Comparison of ENCODE assay signal across 31 cellular contexts in genomic region chrX:127908369-127908768, GRCh38.
"Had no signal": no experiment of that assay in that cellular context is flagged by ENCODE, and none has a peak within 500 bp of the region (broad histone marks: within the 10 kb centered on the region; RNA-seq: fewer than 3 reads in every experiment).

No MANE protein-coding gene starts in this region.

- H3K9me3 Mint-ChIP-seq: activated CD4-positive, alpha-beta T cell treated with anti-CD3 and anti-CD28 coated beads, Interleukin-2, amount 10 ng/mL, durations not matched to agents 7 days and 5 days; activated naive CD4-positive, alpha-beta T cell treated with anti-CD3 and anti-CD28 coated beads, Interleukin-2, amount 50 U/mL, for 24 hours; activated naive CD8-positive, alpha-beta T cell treated with anti-CD3 and anti-CD28 coated beads for 36 hours; activated T-cell treated with anti-CD3 and anti-CD28 coated beads, Interleukin-2, amount 50 U/mL, for 4 hours had no signal

- ATAC-seq: activated CD4-positive, alpha-beta T cell treated with anti-CD3 and anti-CD28 coated beads for 36 hours; activated CD8-positive, alpha-beta T cell treated with anti-CD3 and anti-CD28 coated beads for 36 hours; activated naive CD8-positive, alpha-beta T cell treated with anti-CD3 and anti-CD28 coated beads, Interleukin-2, amount 50 U/mL, for 24 hours; activated T-cell treated with anti-CD3 and anti-CD28 coated beads, Interleukin-2, amount 50 U/mL, for 4 hours; activated T-helper 17 cell treated with anti-CD3 and anti-CD28 coated beads, Interleukin-2, amount 50 U/mL, for 72 hours; esophagus mucosa had no signal

- FAIRE-seq: frontal cortex had no signal

- H3K27ac Mint-ChIP-seq: activated CD4-positive, alpha-beta T cell treated with anti-CD3 and anti-CD28 coated beads for 36 hours; activated CD4-positive, alpha-beta T cell treated with anti-CD3 and anti-CD28 coated beads, Interleukin-2, amount 10 ng/mL, durations not matched to agents 7 days and 5 days; activated CD8-positive, alpha-beta T cell treated with anti-CD3 and anti-CD28 coated beads for 36 hours; activated naive CD4-positive, alpha-beta T cell treated with anti-CD3 and anti-CD28 coated beads, Interleukin-2, amount 50 U/mL, for 24 hours; activated naive CD8-positive, alpha-beta T cell treated with anti-CD3 and anti-CD28 coated beads for 36 hours; activated naive CD8-positive, alpha-beta T cell treated with anti-CD3 and anti-CD28 coated beads, Interleukin-2, amount 50 U/mL, for 24 hours; activated T-helper 17 cell treated with anti-CD3 and anti-CD28 coated beads, Interleukin-2, amount 50 U/mL, for 72 hours; brain; endodermal cell had no signal

- H3K4me1 Mint-ChIP-seq: activated CD4-positive, alpha-beta T cell treated with anti-CD3 and anti-CD28 coated beads for 36 hours; activated CD4-positive, alpha-beta T cell treated with anti-CD3 and anti-CD28 coated beads, Interleukin-2, amount 10 ng/mL, durations not matched to agents 7 days and 5 days; activated naive CD4-positive, alpha-beta T cell treated with anti-CD3 and anti-CD28 coated beads, Interleukin-2, amount 50 U/mL, for 24 hours; activated naive CD8-positive, alpha-beta T cell treated with anti-CD3 and anti-CD28 coated beads for 36 hours; activated naive CD8-positive, alpha-beta T cell treated with anti-CD3 and anti-CD28 coated beads, Interleukin-2, amount 50 U/mL, for 24 hours; activated T-helper 17 cell treated with anti-CD3 and anti-CD28 coated beads, Interleukin-2, amount 50 U/mL, for 72 hours; brain; endodermal cell had no signal

- DNase-seq: activated CD4-positive, alpha-beta T cell treated with anti-CD3 and anti-CD28 coated beads for 36 hours; activated CD4-positive, alpha-beta T cell treated with anti-CD3 and anti-CD28 coated beads, Interleukin-2, amount 10 ng/mL, durations not matched to agents 7 days and 5 days; activated CD4-positive, alpha-beta T cell treated with anti-CD3 and anti-CD28 coated beads, Interleukin-2, amount 50 U/mL, for 4 hours; activated CD4-positive, CD25-positive, alpha-beta regulatory T cell; activated CD4-positive, CD25-positive, alpha-beta regulatory T cell treated with anti-CD3 and anti-CD28 coated beads, Interleukin-2, amount 50 U/mL, for 72 hours; activated CD8-positive, alpha-beta memory T cell treated with anti-CD3 and anti-CD28 coated beads for 24 hours; activated CD8-positive, alpha-beta T cell treated with anti-CD3 and anti-CD28 coated beads for 36 hours; activated effector memory CD4-positive, alpha-beta T cell treated with Interleukin-2 at 50 U/mL for 16 hours; activated gamma-delta T cell treated with Interleukin-2 at 50 U/mL for 16 hours; activated naive CD4-positive, alpha-beta T cell treated with Interleukin-2 at 50 U/mL for 16 hours; activated naive CD8-positive, alpha-beta T cell treated with anti-CD3 and anti-CD28 coated beads for 36 hours; activated naive CD8-positive, alpha-beta T cell treated with anti-CD3 and anti-CD28 coated beads, Interleukin-2, amount 50 U/mL, for 24 hours; activated T-cell treated with anti-CD3 and anti-CD28 coated beads, Interleukin-2, amount 50 U/mL, for 4 hours; adrenal gland; amygdala; aorta; central memory CD4-positive, alpha-beta T cell; cerebellar nuclear complex; colonic mucosa; effector memory CD4-positive, alpha-beta T cell; endodermal cell; foreskin fibroblast; head of caudate nucleus; T-helper 2 cell had no signal

- H3K27me3 ChIP-seq: adrenal gland, breast epithelium, cardiac muscle cell, colonic mucosa had no signal

- H3K4me3 Mint-ChIP-seq: activated CD4-positive, alpha-beta T cell treated with anti-CD3 and anti-CD28 coated beads for 36 hours; activated CD4-positive, alpha-beta T cell treated with anti-CD3 and anti-CD28 coated beads, Interleukin-2, amount 10 ng/mL, durations not matched to agents 7 days and 5 days; activated CD8-positive, alpha-beta T cell treated with anti-CD3 and anti-CD28 coated beads for 36 hours; activated naive CD4-positive, alpha-beta T cell treated with anti-CD3 and anti-CD28 coated beads, Interleukin-2, amount 50 U/mL, for 24 hours; activated naive CD8-positive, alpha-beta T cell treated with anti-CD3 and anti-CD28 coated beads for 36 hours; activated naive CD8-positive, alpha-beta T cell treated with anti-CD3 and anti-CD28 coated beads, Interleukin-2, amount 50 U/mL, for 24 hours; activated T-cell treated with anti-CD3 and anti-CD28 coated beads, Interleukin-2, amount 50 U/mL, for 4 hours; activated T-helper 17 cell treated with anti-CD3 and anti-CD28 coated beads, Interleukin-2, amount 50 U/mL, for 72 hours; brain; endodermal cell had no signal

- H3K36me3 Mint-ChIP-seq: activated naive CD4-positive, alpha-beta T cell treated with anti-CD3 and anti-CD28 coated beads, Interleukin-2, amount 50 U/mL, for 24 hours; activated naive CD8-positive, alpha-beta T cell treated with anti-CD3 and anti-CD28 coated beads for 36 hours; brain had no signal

- H3K4me1 ChIP-seq: adrenal gland, breast epithelium, colonic mucosa had no signal

- H3K4me3 ChIP-seq: adrenal gland, breast epithelium, cardiac muscle cell, colonic mucosa had no signal

- H3K27ac ChIP-seq: adrenal gland, breast epithelium, cardiac muscle cell, colonic mucosa had no signal

- H3K36me3 ChIP-seq: adrenal gland, breast epithelium, cardiac muscle cell, colonic mucosa had no signal

- H3K9me3 ChIP-seq: adrenal gland, breast epithelium, colonic mucosa had no signal

- H3K27me3 Mint-ChIP-seq: activated CD4-positive, alpha-beta T cell treated with anti-CD3 and anti-CD28 coated beads for 36 hours; activated CD4-positive, alpha-beta T cell treated with anti-CD3 and anti-CD28 coated beads, Interleukin-2, amount 10 ng/mL, durations not matched to agents 7 days and 5 days; activated CD8-positive, alpha-beta T cell treated with anti-CD3 and anti-CD28 coated beads for 36 hours; activated naive CD4-positive, alpha-beta T cell treated with anti-CD3 and anti-CD28 coated beads, Interleukin-2, amount 50 U/mL, for 24 hours; activated naive CD8-positive, alpha-beta T cell treated with anti-CD3 and anti-CD28 coated beads for 36 hours; activated naive CD8-positive, alpha-beta T cell treated with anti-CD3 and anti-CD28 coated beads, Interleukin-2, amount 50 U/mL, for 24 hours; activated T-helper 17 cell treated with anti-CD3 and anti-CD28 coated beads, Interleukin-2, amount 50 U/mL, for 72 hours; brain had no signal
